Comparison of ENCODE assay signal across 23 cellular contexts in the genomic region with DNA sequence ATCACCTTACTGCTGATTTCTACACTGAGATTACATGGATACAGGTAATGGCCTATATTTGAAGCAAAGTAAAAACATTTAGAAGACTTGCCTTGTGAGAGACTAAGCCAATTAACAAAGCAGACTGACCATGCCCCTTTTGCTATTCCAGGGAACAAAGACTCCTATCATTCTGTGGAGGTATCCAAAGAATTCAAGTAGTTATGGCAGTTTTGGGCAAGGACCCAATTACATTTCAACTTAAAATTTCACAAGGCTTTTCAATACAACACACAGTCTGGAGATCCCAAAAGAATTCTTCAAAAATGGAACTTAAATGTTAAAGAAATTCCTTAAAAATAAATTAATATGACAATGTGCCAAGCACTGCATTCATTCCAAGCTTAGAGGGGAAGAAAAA.
DNase-seq lines count a peak whose midpoint lies in the region; ATAC-seq, FAIRE-seq and TF ChIP-seq lines count a peak whose summit lies in the region.
"Had no signal": no experiment of that assay in that cellular context is flagged by ENCODE, and none has a peak within 500 bp of the region (broad histone marks: within the 10 kb centered on the region; RNA-seq: fewer than 3 reads in every experiment).

No MANE protein-coding gene starts in this region.

- H3K27ac ChIP-seq in SK-N-SH (ENCODE audit: low read depth in 2 of 2, low read length in 1 of 2) = peak overlapping the region; percentile 19 to 69; a peak in 3 of 4 replicates
- no peak overlapping the region for H3K27ac ChIP-seq in foreskin keratinocyte
- H3K27ac ChIP-seq: parathyroid adenoma, testis had no signal

- H3K9me3 ChIP-seq in SK-N-SH = no peaks in the 10 kb centered on the region
- H3K9me3 ChIP-seq: Caco-2, testis had no signal

- no peak for TF ChIP-seq POLR2A in GM12891 (IDR thresholded peaks at IDR 0.05; ENCODE audit: low read depth, low read length)

- H3K36me3 ChIP-seq in SK-N-SH (replicated peaks in 1 of 2; ENCODE audit: control insufficient read depth in 1 of 2, insufficient read depth in 2 of 2, low read length in 1 of 2) = peaks cover 3 to 4% of the 10 kb centered on the region in 2 experiments

- H3K4me1 ChIP-seq in SK-N-SH (ENCODE audit: control insufficient read depth in 1 of 2, insufficient read depth in 2 of 2, low read depth in 1 of 2, low read length in 1 of 2) (peaks cover 10 to 34% of the 10 kb centered on the region in 2 experiments; a peak in 3 of 4 replicates), foreskin keratinocyte (no peaks in the 10 kb centered on the region)
- H3K4me1 ChIP-seq: Caco-2, testis had no signal

- no peak for TF ChIP-seq EP300 in SK-N-SH (IDR thresholded peaks at IDR 0.05; ENCODE audit: borderline replicate concordance in 1 of 2, low read depth in 1 of 2, low read length in 1 of 2)

- no peak for TF ChIP-seq CTCF in SK-N-SH (IDR thresholded peaks at IDR 0.05)
- no peak for TF ChIP-seq CTCF in retinal pigment epithelial cell (conservative IDR thresholded peaks at IDR 0.05; ENCODE audit: low read depth, low read length)
- no peak for TF ChIP-seq CTCF in foreskin keratinocyte (conservative IDR thresholded peaks at IDR 0.05)

- H3K9ac ChIP-seq in SK-N-SH = no peak overlapping the region
- H3K9ac ChIP-seq: parathyroid adenoma had no signal

- ATAC-seq in foreskin keratinocyte (no peak), GM21526 (IDR thresholded peaks at IDR 0.05; ENCODE audit: low FRiP score, unreplicated experiment) (no peak)
- ATAC-seq: left colon; natural killer cell; PC-3; stimulated activated naive B cell treated with anti-CD40 and anti-IgM and Interleukin-4, amounts not matched to agents 10 μg/mL and 1 μg/mL and 100 μg/mL, for 72 hours had no signal

- TF ChIP-seq RAD21 in SK-N-SH (IDR thresholded peaks at IDR 0.05; ENCODE audit: low read length) = no peak

- no peaks in the 10 kb centered on the region for H3K79me2 ChIP-seq in SK-N-SH (ENCODE audit: insufficient read depth)

- FAIRE-seq in GM12891 (lab: Jason Lieb, UNC) = no peak
- FAIRE-seq: endothelial cell of umbilical vein, frontal cortex had no signal

- no peaks in the 10 kb centered on the region for H4K20me1 ChIP-seq in SK-N-SH (ENCODE audit: insufficient read depth)

- POLR2A ChIA-PET in SK-N-SH (lab: Yijun Ruan, JAX) = no interaction called here

- no peak overlapping the region for H3K4me2 ChIP-seq in SK-N-SH

- DNase-seq in EL (peak; percentile 19), SK-N-SH (no peak), fibroblast of gingiva (ENCODE audit: low read depth) (peak; percentile 21), retinal pigment epithelial cell (ENCODE audit: low read depth) (peak; percentile 93), foreskin keratinocyte (no peak), GM12891 (ENCODE audit: insufficient read length, low spot score) (no peak)
- DNase-seq: activated CD4-positive, alpha-beta T cell treated with anti-CD3 and anti-CD28 coated beads for 4 hours; Caco-2; GOT3; left colon; MV-4-11; natural killer cell; NCI-H1930; NCI-H2227 treated with DMSO at 0.1 percent for 48 hours; NCI-H82; PC-3; SHP77 treated with DMSO at 0.1 percent for 48 hours; stimulated activated naive B cell treated with anti-CD40 and anti-IgM and Interleukin-4, amounts not matched to agents 10 μg/mL and 1 μg/mL and 100 μg/mL, for 72 hours; testis had no signal

- peaks cover 3% of the 10 kb centered on the region for H3F3A ChIP-seq in SK-N-SH (replicated peaks; ENCODE audit: insufficient read depth)

- H2AFZ ChIP-seq in SK-N-SH (ENCODE audit: low read depth) = 0 out of 2 replicates have a peak overlapping the region, but pooled peaks have one; percentile 41
- H2AFZ ChIP-seq: parathyroid adenoma had no signal

- H3K4me3 ChIP-seq in SK-N-SH (ENCODE audit: low read depth in 2 of 2, low read length in 1 of 2) (no peak overlapping the region), retinal pigment epithelial cell (ENCODE audit: low read length) (no peak overlapping the region)
- H3K4me3 ChIP-seq: testis had no signal

- CTCF ChIA-PET in SK-N-SH (lab: Yijun Ruan, JAX) = interaction anchor here (0.8 to 1.5 kb wide), 3 partner anchors 13 to 112 kb away, joined by 3 read pairs; no protein-coding TSS in a partner anchor

- no peaks in the 10 kb centered on the region for H3K9me2 ChIP-seq in SK-N-SH

- H3K27me3 ChIP-seq in SK-N-SH (ENCODE audit: insufficient read depth) (no peaks in the 10 kb centered on the region), foreskin keratinocyte (no peaks in the 10 kb centered on the region)
- H3K27me3 ChIP-seq: testis had no signal

TF ChIP-seq in SK-N-SH, 30 proteins besides CTCF, POLR2A, EP300 and RAD21:
- no peak for TF ChIP-seq RCOR1 (IDR thresholded peaks at IDR 0.05; ENCODE audit: low read length)
- TF ChIP-seq NFIC (IDR thresholded peaks at IDR 0.05; ENCODE audit: borderline replicate concordance) = peak; percentile 4; the same call in 1 of the 2 replicates
TF ChIP-seq in SK-N-SH: peak in this region for 1.

TF ChIP-seq in GM12891, 5 proteins besides CTCF, POLR2A, EP300 and RAD21:
- TF ChIP-seq PAX5 (IDR thresholded peaks at IDR 0.05; ENCODE audit: insufficient read depth, low read length, severe bottlenecking) (no peak), TAF1 (IDR thresholded peaks at IDR 0.05; ENCODE audit: low read depth, low read length) (no peak), SPI1 (IDR thresholded peaks at IDR 0.05; ENCODE audit: low read depth, low read length) (no peak), POLR2AphosphoS5 (IDR thresholded peaks at IDR 0.05; ENCODE audit: low read depth, low read length) (no peak), POU2F2 (IDR thresholded peaks at IDR 0.05; ENCODE audit: low read depth, low read length) (no peak)

Comparison
In these comparisons a context has a peak if more than half of its experiments do, and no peak if none do; other contexts are left out.
1. DNase-seq: peak in EL (single experiment), fibroblast of gingiva (single experiment) and retinal pigment epithelial cell (single experiment); none in SK-N-SH (single experiment), foreskin keratinocyte (0 of 2) and GM12891 (single experiment).